24 cellular contexts compared by ENCODE assay signal in the genomic region with DNA sequence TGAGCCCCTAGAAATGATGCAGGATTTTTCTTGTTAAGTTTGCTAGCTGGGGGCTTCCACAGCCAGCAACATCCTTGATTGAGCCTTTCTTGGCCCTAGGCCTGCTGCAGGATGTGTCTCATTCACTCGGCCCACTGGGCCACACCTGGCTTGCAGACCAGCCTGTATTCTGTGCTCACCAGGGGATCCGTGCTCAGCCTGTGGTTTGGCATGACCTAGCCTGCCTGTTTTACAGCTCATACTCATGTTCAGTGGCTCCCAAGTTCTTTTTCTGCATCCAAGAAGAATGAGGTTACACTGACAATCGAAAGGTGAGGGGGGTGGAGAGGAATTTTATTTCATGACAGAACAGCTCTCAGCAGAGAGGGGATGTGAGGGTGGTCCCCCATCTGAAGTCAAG.
"Had no signal": no experiment of that assay in that cellular context is flagged by ENCODE, and none has a peak within 500 bp of the region (broad histone marks: within the 10 kb centered on the region; RNA-seq: fewer than 3 reads in every experiment).

No MANE protein-coding gene starts in this region.

- H3K36me3 ChIP-seq: cardiac muscle cell, SJSA1 had no signal

- H3K4me1 ChIP-seq: body of pancreas, SJSA1 had no signal

- H3K4me3 ChIP-seq: body of pancreas, cardiac muscle cell, SJSA1 had no signal

- H3K9me3 ChIP-seq: SJSA1 had no signal

- DNase-seq: activated CD4-positive, alpha-beta T cell treated with anti-CD3 and anti-CD28 coated beads for 4 hours; activated CD8-positive, alpha-beta memory T cell treated with anti-CD3 and anti-CD28 coated beads, Interleukin-2, amount 50 U/mL, for 4 hours; activated CD8-positive, alpha-beta T cell treated with anti-CD3 and anti-CD28 coated beads for 36 hours; activated gamma-delta T cell treated with Interleukin-2 at 50 U/mL for 16 hours; activated naive CD4-positive, alpha-beta T cell treated with anti-CD3 and anti-CD28 coated beads, Interleukin-2, amount 10 ng/mL, durations not matched to agents 7 days and 5 days; activated naive CD8-positive, alpha-beta T cell treated with anti-CD3 and anti-CD28 coated beads for 36 hours; activated T-cell treated with anti-CD3 and anti-CD28 coated beads, Interleukin-2, amount 50 U/mL, for 72 hours; body of pancreas; Kasumi-1; KBM-7; MV-4-11; NCI-H1105; NCI-H1436; NCI-H187; NCI-H2081; NCI-H2227 treated with DMSO at 0.1 percent for 48 hours; NCI-H526; NCI-H774; SW 1271 had no signal

- H3K27ac ChIP-seq: body of pancreas, cardiac muscle cell, SJSA1 had no signal

- H3K27me3 ChIP-seq: body of pancreas, cardiac muscle cell, SJSA1 had no signal

- ATAC-seq: activated CD4-positive, CD25-positive, alpha-beta regulatory T cell treated with anti-CD3 and anti-CD28 coated beads, Interleukin-2, amount 50 U/mL, for 24 hours; activated CD8-positive, alpha-beta T cell treated with anti-CD3 and anti-CD28 coated beads for 36 hours; activated T-cell treated with anti-CD3 and anti-CD28 coated beads, Interleukin-2, amount 50 U/mL, for 72 hours; body of pancreas; Right ventricle myocardium inferior; SK-N-SH treated with all-trans-retinoic acid at 6 μM for 48 hours had no signal
